ENCODE assay signal across 21 cellular contexts in the genomic region with DNA sequence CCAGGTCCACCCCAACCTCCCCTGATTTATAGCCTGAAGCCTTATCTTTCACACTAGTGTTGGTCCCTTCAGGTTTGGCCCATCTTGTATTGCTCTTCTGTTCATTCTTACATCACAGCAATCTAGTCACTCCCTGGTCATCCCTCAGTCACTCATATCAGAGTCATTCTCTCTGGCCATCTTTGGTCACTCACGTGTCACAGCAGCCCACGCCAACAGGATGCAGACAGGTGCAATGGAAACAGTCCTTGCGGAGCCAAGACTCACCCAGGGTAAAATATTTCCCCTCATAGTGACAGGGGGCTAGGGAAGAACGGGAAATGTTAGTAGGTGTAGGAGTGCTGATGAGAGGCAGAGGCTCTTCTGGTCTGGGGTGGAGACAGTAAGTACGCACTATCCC. TPM values are rescaled to one million over a fixed set of nuclear protein-coding genes. Genes with fewer than 3 reads are reported as not detected.
"Had no signal": no experiment of that assay in that cellular context is flagged by ENCODE, and none has a peak within 500 bp of the region (broad histone marks: within the 10 kb centered on the region; RNA-seq: fewer than 3 reads in every experiment).

No MANE protein-coding gene starts in this region.

- H3K27me3 Mint-ChIP-seq: naive B cell; stimulated activated naive B cell treated with anti-CD40 and anti-IgM and Interleukin-4, amounts not matched to agents 10 μg/mL and 1 μg/mL and 100 μg/mL, for 72 hours; stimulated activated naive CD8-positive, alpha-beta T cell treated with anti-CD3 and anti-CD28 coated beads, Interleukin-15, amount 100 ng/mL, for 72 hours had no signal

- H3K27me3 ChIP-seq: heart left ventricle, spleen, testis, transverse colon had no signal

- H3K9me3 ChIP-seq: heart left ventricle, spleen, testis, transverse colon had no signal

- DNase-seq: foreskin melanocyte; heart left ventricle; hippocampal formation; mesendoderm; naive B cell; spleen; stimulated activated CD4-positive, alpha-beta T cell treated with anti-CD3 and anti-CD28 coated beads, Interleukin-15, amount 100 ng/mL, for 24 hours; stimulated activated CD4-positive, alpha-beta T cell treated with anti-CD3 and anti-CD28 coated beads, Interleukin-1b, Interleukin-23, amount 100 ng/mL, for 48 hours; stimulated activated CD4-positive, alpha-beta T cell treated with anti-CD3 and anti-CD28 coated beads, Interleukin-4, amount 100 ng/mL, for 24 hours; stimulated activated naive B cell treated with anti-CD40 and anti-IgM and Interleukin-4, amounts not matched to agents 10 μg/mL and 1 μg/mL and 100 μg/mL, for 72 hours; stimulated activated naive CD8-positive, alpha-beta T cell treated with anti-CD3 and anti-CD28 coated beads, Interleukin-15, amount 100 ng/mL, for 72 hours; testis; transverse colon had no signal

- H3K27ac ChIP-seq: heart left ventricle, testis, transverse colon had no signal

- ATAC-seq: heart left ventricle; left colon; sciatic nerve; stimulated activated naive B cell treated with anti-CD40 and anti-IgM and Interleukin-4, amounts not matched to agents 10 μg/mL and 1 μg/mL and 100 μg/mL, for 72 hours; stimulated activated naive CD8-positive, alpha-beta T cell treated with anti-CD3 and anti-CD28 coated beads, Interleukin-15, amount 100 ng/mL, for 72 hours had no signal

- H3K9me3 Mint-ChIP-seq: dendritic cell treated with granulocyte-macrophage colony-stimulating factor and Interleukin-4, amounts not matched to agents 40 ng/mL and 50 ng/mL, for 4 days; naive B cell; stimulated activated naive B cell treated with anti-CD40 and anti-IgM and Interleukin-4, amounts not matched to agents 10 μg/mL and 1 μg/mL and 100 μg/mL, for 72 hours; stimulated activated naive CD8-positive, alpha-beta T cell treated with anti-CD3 and anti-CD28 coated beads, Interleukin-15, amount 100 ng/mL, for 72 hours had no signal

- H3K4me3 Mint-ChIP-seq: dendritic cell treated with granulocyte-macrophage colony-stimulating factor and Interleukin-4, amounts not matched to agents 40 ng/mL and 50 ng/mL, for 4 days; stimulated activated naive B cell treated with anti-CD40 and anti-IgM and Interleukin-4, amounts not matched to agents 10 μg/mL and 1 μg/mL and 100 μg/mL, for 72 hours; stimulated activated naive CD8-positive, alpha-beta T cell treated with anti-CD3 and anti-CD28 coated beads, Interleukin-15, amount 100 ng/mL, for 72 hours had no signal

- H3K27ac Mint-ChIP-seq: dendritic cell treated with granulocyte-macrophage colony-stimulating factor and Interleukin-4, amounts not matched to agents 40 ng/mL and 50 ng/mL, for 4 days; stimulated activated naive B cell treated with anti-CD40 and anti-IgM and Interleukin-4, amounts not matched to agents 10 μg/mL and 1 μg/mL and 100 μg/mL, for 72 hours had no signal

- H3K4me3 ChIP-seq: heart left ventricle, spleen, testis, transverse colon had no signal

RNA-seq across cellular contexts. Expression of a gene that starts 0.6 kb away (rescaled TPM):
- total RNA-seq: heart left ventricle, kidney epithelial cell, left colon, liver, sciatic nerve, skeletal muscle tissue, spleen, subcutaneous adipose tissue, transverse colon had no signal
- polyA plus RNA-seq: liver, neural cell had no signal
